24 cellular contexts compared by ENCODE assay signal in the genomic region with DNA sequence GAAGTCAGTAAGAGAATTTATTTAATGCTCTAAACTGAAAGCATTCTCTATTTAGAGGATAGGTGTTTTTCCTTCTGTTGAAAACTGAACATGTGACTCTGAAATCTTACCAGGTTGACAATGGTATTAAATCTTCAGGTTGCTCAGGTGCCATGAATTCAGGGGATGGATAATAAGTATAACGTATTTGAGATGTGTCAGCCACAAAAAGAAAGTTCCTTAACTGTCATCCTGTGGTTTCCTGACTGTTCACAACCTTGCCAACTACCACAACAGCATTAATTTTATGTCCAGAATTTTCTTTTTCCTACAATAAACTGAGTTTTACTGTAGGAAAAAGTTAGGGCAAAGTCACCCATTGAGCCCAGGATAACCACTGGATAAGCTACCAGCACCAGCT.
"Had no signal": no experiment of that assay in that cellular context is flagged by ENCODE, and none has a peak within 500 bp of the region (broad histone marks: within the 10 kb centered on the region; RNA-seq: fewer than 3 reads in every experiment).

No MANE protein-coding gene starts in this region.

- H3K9ac ChIP-seq: neural progenitor cell had no signal

- ATAC-seq: effector memory CD8-positive, alpha-beta T cell; gastrocnemius medialis; left cardiac atrium; left ventricle myocardium superior; natural killer cell treated with Interleukin-12 subunit alpha and Interleukin-12 subunit beta and Interleukin-15 and Interleukin-18, amount 100 ng/mL, for 72 hours; stimulated activated effector memory CD8-positive, alpha-beta T cell treated with anti-CD3 and anti-CD28 coated beads, Interleukin-12 subunit alpha, Interleukin-12 subunit beta, amount 100 ng/mL, for 72 hours; stimulated activated naive CD8-positive, alpha-beta T cell treated with anti-CD3 and anti-CD28 coated beads, Interleukin-15, Interleukin-2, amounts not matched to agents 100 U/mL and 50 U/mL, for 24 hours had no signal

- H3K36me3 ChIP-seq: esophagus muscularis mucosa, gastrocnemius medialis, neural progenitor cell, ovary, right atrium auricular region, suprapubic skin, thyroid gland, upper lobe of left lung, uterus had no signal

- H3K4me3 ChIP-seq: esophagus muscularis mucosa, gastrocnemius medialis, lung, neural progenitor cell, ovary, right atrium auricular region, suprapubic skin, thyroid gland, upper lobe of left lung, uterus had no signal

- H3K4me2 ChIP-seq: neural progenitor cell had no signal

- H2AFZ ChIP-seq: neural progenitor cell had no signal

- H3K27me3 ChIP-seq: esophagus muscularis mucosa, gastrocnemius medialis, neural progenitor cell, ovary, right atrium auricular region, suprapubic skin, thyroid gland, upper lobe of left lung, uterus had no signal

- H3K27ac ChIP-seq: epithelial cell of prostate, esophagus muscularis mucosa, gastrocnemius medialis, neural progenitor cell, ovary, right atrium auricular region, suprapubic skin, thyroid gland, upper lobe of left lung had no signal

- H3K9me3 ChIP-seq: gastrocnemius medialis, ovary, right atrium auricular region, suprapubic skin, thyroid gland, upper lobe of left lung, uterus had no signal

- DNase-seq: effector memory CD8-positive, alpha-beta T cell; gastrocnemius medialis; glutamatergic neuron; kidney; left cardiac atrium; left ventricle myocardium superior; mesenchymal stem cell; nucleus accumbens; ovary; small intestine; stimulated activated CD4-positive, alpha-beta T cell treated with anti-CD3 and anti-CD28 coated beads, Interleukin-2, amount 100 ng/mL, for 48 hours; stimulated activated CD8-positive, alpha-beta memory T cell treated with anti-CD3 and anti-CD28 coated beads, Interleukin-4, amount 100 ng/mL, for 48 hours; stimulated activated naive CD8-positive, alpha-beta T cell treated with anti-CD3 and anti-CD28 coated beads, Interleukin-15, Interleukin-2, amounts not matched to agents 100 U/mL and 50 U/mL, for 24 hours; thyroid gland; upper lobe of left lung; uterus had no signal

- H3K4me1 ChIP-seq: esophagus muscularis mucosa, gastrocnemius medialis, neural progenitor cell, right atrium auricular region, suprapubic skin, thyroid gland, upper lobe of left lung, uterus had no signal
